In genomic region chr20:61912665-61913422, GRCh38 we compare ENCODE assay signal across 13 cellular contexts.
A peak's percentile ranks its signal among the peaks of the same experiment; 100 is the strongest.
DNase-seq lines count a peak whose midpoint lies in the region; ATAC-seq and TF ChIP-seq lines count a peak whose summit lies in the region.
"Had no signal": no experiment of that assay in that cellular context is flagged by ENCODE, and none has a peak within 500 bp of the region (broad histone marks: within the 10 kb centered on the region; RNA-seq: fewer than 3 reads in every experiment).

No MANE protein-coding gene starts in this region.

- no peak for TF ChIP-seq CTCF in dorsolateral prefrontal cortex (IDR thresholded peaks at IDR 0.05 in 54 of 56, conservative IDR thresholded peaks at IDR 0.05 in 2 of 56; ENCODE audit: low read depth in 1 of 56, partially characterized antibody in 56 of 56)

- H3K27me3 ChIP-seq in dorsolateral prefrontal cortex, result no peaks in the 10 kb centered on the region

- intact Hi-C loops in Right ventricle myocardium superior (cut with DNase I), result no loop called here
- intact Hi-C loops in cardiac septum (cut with DNase I), result no loop called here
- intact Hi-C loops in dorsolateral prefrontal cortex (cut with DNase I), result no loop called here

- H3K27ac ChIP-seq in dorsolateral prefrontal cortex, result no peak overlapping the region
- H3K27ac ChIP-seq: epithelial cell of prostate, upper lobe of right lung had no signal

- DNase-seq in Right ventricle myocardium superior (peak; percentile 24), cardiac septum (ENCODE audit: low spot score) (no peak), Kasumi-1 (lab: John Stamatoyannopoulos, UW) (peak; percentile 2 to 3), dorsolateral prefrontal cortex (no peak), NCI-H69 (lab: John Stamatoyannopoulos, UW) (no peak)
- DNase-seq in activated CD8-positive, alpha-beta memory T cell treated with anti-CD3 and anti-CD28 coated beads, Interleukin-2, amount 50 U/mL, for 48 hours, result no peak
- DNase-seq: ACHN, mesenchymal stem cell, upper lobe of right lung had no signal

- ATAC-seq in Right ventricle myocardium superior (ENCODE audit: poor library complexity) (no peak), GM21825 (IDR thresholded peaks at IDR 0.05; ENCODE audit: unreplicated experiment) (peak; percentile 64), GM18520 (IDR thresholded peaks at IDR 0.05; ENCODE audit: unreplicated experiment) (no peak)
- ATAC-seq: K562, upper lobe of right lung had no signal

- H3K4me3 ChIP-seq in dorsolateral prefrontal cortex, result no peak overlapping the region
- H3K4me3 ChIP-seq: K562, upper lobe of right lung had no signal

Comparison
In these comparisons a context has a peak if more than half of its experiments do, and no peak if none do; other contexts are left out.
1. DNase-seq: peak in Right ventricle myocardium superior (single experiment) and Kasumi-1 (2 of 2); none in cardiac septum (single experiment), dorsolateral prefrontal cortex (0 of 10), NCI-H69 (single experiment) and activated CD8-positive, alpha-beta memory T cell treated with anti-CD3 and anti-CD28 coated beads, Interleukin-2, amount 50 U/mL, for 48 hours (single experiment).